12 cellular contexts compared by ENCODE assay signal in genomic region chr9:76603448-76603895, GRCh38.
DNase-seq lines count a peak whose midpoint lies in the region; ATAC-seq and TF ChIP-seq lines count a peak whose summit lies in the region.
"Had no signal": no experiment of that assay in that cellular context is flagged by ENCODE, and none has a peak within 500 bp of the region (broad histone marks: within the 10 kb centered on the region; RNA-seq: fewer than 3 reads in every experiment).

No MANE protein-coding gene starts in this region.

- intact Hi-C loops in Right ventricle myocardium superior (cut with DNase I) (no loop called here), cardiac septum (cut with DNase I) (no loop called here), activated B cell treated with CpG ODN at 0.5 μM for 24 hours (cut with micrococcal nuclease) (no loop called here), upper lobe of right lung (cut with DNase I) (no loop called here), vagina (cut with DNase I) (no loop called here)

- H3F3A ChIP-seq in MM.1S (ENCODE audit: insufficient read depth, low read length), result no peaks in the 10 kb centered on the region

- TF ChIP-seq CTCF in activated B cell treated with CpG ODN at 0.5 μM for 24 hours (IDR thresholded peaks at IDR 0.05) (no peak), gastroesophageal sphincter (IDR thresholded peaks at IDR 0.05) (no peak), upper lobe of right lung (IDR thresholded peaks at IDR 0.05) (no peak), MM.1S (IDR thresholded peaks at IDR 0.05; ENCODE audit: low read length) (no peak), vagina (IDR thresholded peaks at IDR 0.05) (no peak)

- H2AFZ ChIP-seq in MM.1S (ENCODE audit: low read length), result no peak overlapping the region

- TF ChIP-seq POLR2A in gastroesophageal sphincter (IDR thresholded peaks at IDR 0.05) (no peak), vagina (IDR thresholded peaks at IDR 0.05) (no peak)

- no peaks in the 10 kb centered on the region for H3K36me3 Mint-ChIP-seq in activated B cell treated with CpG ODN at 0.5 μM for 24 hours (ENCODE audit: low read depth)

- H3K4me1 Mint-ChIP-seq in activated B cell treated with CpG ODN at 0.5 μM for 24 hours, result peaks cover 30% of the 10 kb centered on the region

- H3K4me3 ChIP-seq in gastroesophageal sphincter (no peak overlapping the region), upper lobe of right lung (no peak overlapping the region), MM.1S (ENCODE audit: low read length) (no peak overlapping the region), vagina (no peak overlapping the region)
- H3K4me3 ChIP-seq: spleen, uterus had no signal

- H3K9me3 ChIP-seq in gastroesophageal sphincter (no peaks in the 10 kb centered on the region), upper lobe of right lung (no peaks in the 10 kb centered on the region), MM.1S (replicated peaks; ENCODE audit: insufficient read depth, low read length) (no peaks in the 10 kb centered on the region), vagina (no peaks in the 10 kb centered on the region)
- H3K9me3 ChIP-seq: spleen, uterus had no signal

- CTCF ChIA-PET in activated B cell treated with CpG ODN at 0.5 μM for 24 hours (lab: Charles Lee), result interaction anchor here (1.1 kb wide), 1 partner anchor 144 kb away, joined by 3 read pairs; the partner anchor contains the start of gene GCNT1

- H3K36me3 ChIP-seq in gastroesophageal sphincter (no peaks in the 10 kb centered on the region), upper lobe of right lung (no peaks in the 10 kb centered on the region), MM.1S (replicated peaks; ENCODE audit: insufficient read depth, low read length) (no peaks in the 10 kb centered on the region), vagina (no peaks in the 10 kb centered on the region)
- H3K36me3 ChIP-seq: spleen, uterus had no signal

- H3K27ac ChIP-seq in gastroesophageal sphincter, result no peak overlapping the region
- no peak overlapping the region for H3K27ac ChIP-seq in upper lobe of right lung
- H3K27ac ChIP-seq in MM.1S (ENCODE audit: low read length), result no peak overlapping the region
- H3K27ac ChIP-seq in vagina, result no peak overlapping the region
- H3K27ac ChIP-seq: spleen, uterus had no signal

- H3K9ac ChIP-seq in MM.1S (ENCODE audit: low read length), result no peak overlapping the region

- H3K4me2 ChIP-seq in MM.1S (ENCODE audit: low read depth, low read length), result no peak overlapping the region

- TF ChIP-seq EP300 in gastroesophageal sphincter (IDR thresholded peaks at IDR 0.05), result no peak

- no peaks in the 10 kb centered on the region for H3K9me2 ChIP-seq in MM.1S (replicated peaks; ENCODE audit: insufficient read depth, low read length)

- H3K27me3 ChIP-seq in gastroesophageal sphincter (peaks cover 6% of the 10 kb centered on the region), upper lobe of right lung (no peaks in the 10 kb centered on the region), MM.1S (replicated peaks; ENCODE audit: insufficient read depth, low read length) (no peaks in the 10 kb centered on the region), vagina (no peaks in the 10 kb centered on the region)
- H3K27me3 ChIP-seq: spleen, uterus had no signal

- H3K4me1 ChIP-seq in gastroesophageal sphincter, result no peaks in the 10 kb centered on the region
- peaks cover 3% of the 10 kb centered on the region for H3K4me1 ChIP-seq in upper lobe of right lung
- no peaks in the 10 kb centered on the region; the same call in 1 of the 2 replicates for H3K4me1 ChIP-seq in MM.1S (ENCODE audit: low read length)
- H3K4me1 ChIP-seq in vagina, result no peaks in the 10 kb centered on the region
- H3K4me1 ChIP-seq: uterus had no signal

- ATAC-seq in Right ventricle myocardium superior (ENCODE audit: poor library complexity) (peak; percentile 64), activated B cell treated with CpG ODN at 0.5 μM for 24 hours (ENCODE audit: low read depth) (peak; percentile 31), gastroesophageal sphincter (peak; percentile 69), upper lobe of right lung (peak; percentile 30)

- no peaks in the 10 kb centered on the region for H3K79me2 ChIP-seq in MM.1S (ENCODE audit: low read length)

- H3K4me3 Mint-ChIP-seq in activated B cell treated with CpG ODN at 0.5 μM for 24 hours, result no peak overlapping the region

- no peaks in the 10 kb centered on the region for H3K9me3 Mint-ChIP-seq in activated B cell treated with CpG ODN at 0.5 μM for 24 hours

- POLR2A ChIA-PET in activated B cell treated with CpG ODN at 0.5 μM for 24 hours (lab: Charles Lee), result interaction anchor here (1.0 to 2.0 kb wide), 3 partner anchors 26 to 144 kb away, joined by 3 to 4 read pairs (median 3); partner anchors contain the start of gene GCNT1

- no peak overlapping the region for H3K27ac Mint-ChIP-seq in activated B cell treated with CpG ODN at 0.5 μM for 24 hours

- no peaks in the 10 kb centered on the region for H3K27me3 Mint-ChIP-seq in activated B cell treated with CpG ODN at 0.5 μM for 24 hours

- no peaks in the 10 kb centered on the region for H4K20me1 ChIP-seq in MM.1S (ENCODE audit: insufficient read depth, low read length)

- DNase-seq in Right ventricle myocardium superior, result no peak
- DNase-seq in cardiac septum (ENCODE audit: low spot score), result no peak
- DNase-seq in activated B cell treated with CpG ODN at 0.5 μM for 24 hours, result no peak
- DNase-seq in upper lobe of right lung, result no peak
- no peak for DNase-seq in MM.1S
- DNase-seq in NCI-H187 treated with DMSO at 0.1 percent for 48 hours (lab: John Stamatoyannopoulos, UW), result no peak
- no peak for DNase-seq in vagina (ENCODE audit: extremely low spot score in 2 of 2)
- DNase-seq: amygdala, NCI-H187, spleen, uterus had no signal
